11 cellular contexts compared by ENCODE assay signal in genomic region chr15:98547255-98547654, GRCh38.
DNase-seq lines count a peak whose midpoint lies in the region; ATAC-seq and TF ChIP-seq lines count a peak whose summit lies in the region.
"Had no signal": no experiment of that assay in that cellular context is flagged by ENCODE, and none has a peak within 500 bp of the region (broad histone marks: within the 10 kb centered on the region; RNA-seq: fewer than 3 reads in every experiment).

No MANE protein-coding gene starts in this region.

- no peak overlapping the region for H3K23ac ChIP-seq in mesenchymal stem cell (ENCODE audit: low read length in 2 of 2)

- H3K27ac ChIP-seq in mesenchymal stem cell (ENCODE audit: low read length, poor library complexity, severe bottlenecking) (no peak overlapping the region), suprapubic skin (peak overlapping the region; percentile 81)

- no peak overlapping the region for H4K91ac ChIP-seq in mesenchymal stem cell (ENCODE audit: low read length)

- H3K36me3 Mint-ChIP-seq in activated naive CD4-positive, alpha-beta T cell treated with anti-CD3 and anti-CD28 coated beads, Interleukin-2, amount 50 U/mL, for 24 hours, result peaks cover 1% of the 10 kb centered on the region
- peaks cover 16 to 25% of the 10 kb centered on the region in 2 donors for H3K36me3 Mint-ChIP-seq in activated naive CD4-positive, alpha-beta T cell treated with anti-CD3 and anti-CD28 coated beads, Interleukin-2, amount 50 U/mL, for 72 hours

- no peak overlapping the region for H3K18ac ChIP-seq in mesenchymal stem cell (ENCODE audit: low read depth in 1 of 2, low read length in 2 of 2)

- H2BK5ac ChIP-seq in mesenchymal stem cell (ENCODE audit: low read depth, low read length, poor library complexity, severe bottlenecking), result no peak overlapping the region

- no peak for TF ChIP-seq CTCF in suprapubic skin (IDR thresholded peaks at IDR 0.05)

- no peak overlapping the region for H2BK12ac ChIP-seq in mesenchymal stem cell (ENCODE audit: low read length in 2 of 2)

- H2AFZ ChIP-seq in mesenchymal stem cell (ENCODE audit: low read depth, low read length), result no peak overlapping the region

- no peak overlapping the region for H3K9ac ChIP-seq in adipocyte (ENCODE audit: low read length)
- peak overlapping the region; percentile 2 for H3K9ac ChIP-seq in mesenchymal stem cell (ENCODE audit: low read length)

- H3K27ac Mint-ChIP-seq in activated naive CD4-positive, alpha-beta T cell treated with anti-CD3 and anti-CD28 coated beads, Interleukin-2, amount 50 U/mL, for 24 hours, result no peak overlapping the region
- peak overlapping the region in 1 of 2 donors; percentile 86 for H3K27ac Mint-ChIP-seq in activated naive CD4-positive, alpha-beta T cell treated with anti-CD3 and anti-CD28 coated beads, Interleukin-2, amount 50 U/mL, for 72 hours

- H3K79me1 ChIP-seq in mesenchymal stem cell (replicated peaks; ENCODE audit: low read length, poor library complexity, severe bottlenecking), result no peaks in the 10 kb centered on the region

- no peak overlapping the region for H3K4me2 ChIP-seq in mesenchymal stem cell (ENCODE audit: low read length, poor library complexity, severe bottlenecking)

- TF ChIP-seq POLR2A in suprapubic skin (IDR thresholded peaks at IDR 0.05), result no peak

- no peak for ATAC-seq in activated naive CD4-positive, alpha-beta T cell treated with anti-CD3 and anti-CD28 coated beads, Interleukin-2, amount 50 U/mL, for 72 hours
- no peak for ATAC-seq in HG02610 (IDR thresholded peaks at IDR 0.05; ENCODE audit: unreplicated experiment)
- ATAC-seq in HG02870 (IDR thresholded peaks at IDR 0.05; ENCODE audit: unreplicated experiment), result no peak

- H3K9me3 ChIP-seq in adipocyte (ENCODE audit: control insufficient read depth, low read length) (no peaks in the 10 kb centered on the region), mesenchymal stem cell (ENCODE audit: control insufficient read depth, low read length) (no peaks in the 10 kb centered on the region), suprapubic skin (no peaks in the 10 kb centered on the region)

- peaks cover 2% of the 10 kb centered on the region for H3K27me3 ChIP-seq in adipocyte (replicated peaks; ENCODE audit: control insufficient read depth, insufficient read depth, low read length)
- H3K27me3 ChIP-seq in mesenchymal stem cell (ENCODE audit: control insufficient read depth in 1 of 2, insufficient read depth in 1 of 2, low read length in 2 of 2), result peaks cover 7 to 37% of the 10 kb centered on the region in 2 experiments
- H3K27me3 ChIP-seq in suprapubic skin, result peaks cover 4% of the 10 kb centered on the region

- peaks cover 26% of the 10 kb centered on the region for H3K4me1 Mint-ChIP-seq in activated naive CD4-positive, alpha-beta T cell treated with anti-CD3 and anti-CD28 coated beads, Interleukin-2, amount 50 U/mL, for 24 hours

- H3K4me1 ChIP-seq in adipocyte (ENCODE audit: control insufficient read depth, insufficient read depth, low read length) (peaks cover 7% of the 10 kb centered on the region), mesenchymal stem cell (ENCODE audit: control insufficient read depth, insufficient read depth, low read depth, low read length) (peaks cover 15% of the 10 kb centered on the region), suprapubic skin (peaks cover 24% of the 10 kb centered on the region)

- 6% methylated on average over 3 of the region's 4 CpGs for WGBS in mesenchymal stem cell
- 21% methylated on average over 4 of the region's 4 CpGs for WGBS in suprapubic skin

- H3K4me3 Mint-ChIP-seq in activated naive CD4-positive, alpha-beta T cell treated with anti-CD3 and anti-CD28 coated beads, Interleukin-2, amount 50 U/mL, for 24 hours, result peak overlapping the region; percentile 94

- no peak overlapping the region for H2BK120ac ChIP-seq in mesenchymal stem cell (ENCODE audit: low read depth, low read length)

- TF ChIP-seq EP300 in suprapubic skin (IDR thresholded peaks at IDR 0.05), result no peak

- H3K9me3 Mint-ChIP-seq in activated naive CD4-positive, alpha-beta T cell treated with anti-CD3 and anti-CD28 coated beads, Interleukin-2, amount 50 U/mL, for 24 hours, result no peaks in the 10 kb centered on the region
- peaks cover 2 to 7% of the 10 kb centered on the region in 2 donors for H3K9me3 Mint-ChIP-seq in activated naive CD4-positive, alpha-beta T cell treated with anti-CD3 and anti-CD28 coated beads, Interleukin-2, amount 50 U/mL, for 72 hours

- no peak overlapping the region for H3K14ac ChIP-seq in mesenchymal stem cell (ENCODE audit: low read length in 2 of 2)

- H3K36me3 ChIP-seq in adipocyte (ENCODE audit: control insufficient read depth, insufficient read depth, low read length, severe bottlenecking) (no peaks in the 10 kb centered on the region), mesenchymal stem cell (ENCODE audit: control insufficient read depth in 1 of 2, insufficient read depth in 2 of 2, low read depth in 1 of 2, low read length in 2 of 2) (no peaks in the 10 kb centered on the region), suprapubic skin (no peaks in the 10 kb centered on the region)

- no peak overlapping the region for H2AK5ac ChIP-seq in mesenchymal stem cell (ENCODE audit: low read length, severe bottlenecking)

- peaks cover 12% of the 10 kb centered on the region for H3K27me3 Mint-ChIP-seq in activated naive CD4-positive, alpha-beta T cell treated with anti-CD3 and anti-CD28 coated beads, Interleukin-2, amount 50 U/mL, for 24 hours

- H3K4ac ChIP-seq in mesenchymal stem cell (ENCODE audit: low read depth in 1 of 2, low read length in 2 of 2), result peak overlapping the region in 1 of 2 experiments; percentile 2

- H3K4me3 ChIP-seq in adipocyte (ENCODE audit: low read length) (no peak overlapping the region), mesenchymal stem cell (ENCODE audit: insufficient read depth in 1 of 2, low read depth in 1 of 2, low read length in 2 of 2) (no peak overlapping the region), suprapubic skin (peak overlapping the region; percentile 55)

- no peak for DNase-seq in activated naive CD4-positive, alpha-beta T cell treated with anti-CD3 and anti-CD28 coated beads, Interleukin-2, amount 50 U/mL, for 72 hours (ENCODE audit: low spot score in 2 of 2)
- peak; percentile 17 for DNase-seq in adipocyte (ENCODE audit: low read depth)
- no peak for DNase-seq in mesenchymal stem cell
- DNase-seq in suprapubic skin (ENCODE audit: low spot score in 2 of 2), result no peak
- no peak for DNase-seq in stimulated activated CD4-positive, alpha-beta T cell treated with anti-CD3 and anti-CD28 coated beads, Interleukin-1b, Interleukin-23, amount 100 ng/mL, for 48 hours
- DNase-seq: AML-193, MM.1S, NCI-H748 treated with DMSO at 0.1 percent for 48 hours had no signal

- H2BK15ac ChIP-seq in mesenchymal stem cell (ENCODE audit: low read depth, poor library complexity, severe bottlenecking), result no peak overlapping the region

- H4K8ac ChIP-seq in mesenchymal stem cell (ENCODE audit: low read length), result no peak overlapping the region
